ENCODE assay signal across 8 cellular contexts in the genomic region with DNA sequence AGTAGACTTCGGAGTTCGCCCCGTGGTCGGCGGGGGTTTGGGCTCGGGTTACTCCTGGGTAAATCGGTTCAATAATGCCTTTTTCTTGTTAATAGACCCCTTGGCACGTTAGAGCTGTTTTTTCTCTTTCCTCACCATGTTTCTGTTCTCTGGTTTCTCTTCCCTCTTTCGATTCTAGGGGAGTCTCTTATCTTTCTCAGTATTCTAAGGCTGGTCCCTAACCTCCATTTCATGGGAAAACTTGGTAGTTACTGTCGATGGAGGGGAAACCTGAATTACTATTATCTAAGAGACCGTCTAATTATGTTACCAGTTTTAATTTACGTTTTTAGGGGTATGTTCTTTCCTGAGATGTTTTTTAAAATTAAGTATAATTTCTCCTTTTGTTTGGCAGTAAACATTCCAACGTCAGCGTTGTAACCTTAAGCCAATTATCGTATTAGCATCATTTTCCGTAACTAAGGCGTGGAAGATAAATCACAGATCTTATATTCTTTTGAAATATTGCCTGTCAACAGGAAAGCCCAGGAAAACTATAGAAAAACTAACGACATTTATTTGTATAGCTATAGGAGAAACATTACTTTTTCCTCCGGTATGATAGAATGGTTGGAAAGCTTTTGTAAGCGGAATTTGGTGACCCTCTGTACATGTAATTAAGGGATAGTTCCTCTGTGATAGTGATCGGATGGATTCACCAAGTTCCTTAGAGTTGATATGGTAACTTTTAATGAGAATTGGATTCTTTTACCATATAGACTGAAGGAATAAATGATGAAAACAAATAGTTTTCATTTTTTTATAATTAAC. TPM values are rescaled to one million over a fixed set of nuclear protein-coding genes. Genes with fewer than 3 reads are reported as not detected.
A peak's percentile ranks its signal among the peaks of the same experiment; 100 is the strongest.
DNase-seq lines count a peak whose midpoint lies in the region; ATAC-seq and TF ChIP-seq lines count a peak whose summit lies in the region.

No MANE protein-coding gene starts in this region.

- TF ChIP-seq CTCF in 22Rv1 (IDR thresholded peaks at IDR 0.05): no peak
- TF ChIP-seq CTCF in WTC11 (IDR thresholded peaks at IDR 0.05): no peak
- no peak for TF ChIP-seq CTCF in gastrocnemius medialis (IDR thresholded peaks at IDR 0.05 in 4 of 5, conservative IDR thresholded peaks at IDR 0.05 in 1 of 5)

- intact Hi-C loops in left ventricle myocardium superior (cut with micrococcal nuclease) (no loop called here), gastrocnemius medialis (cut with DNase I; ENCODE audit: low total_unique reads) (loop anchor here (2.0 kb wide), 1 partner anchor 126 kb away; a partner anchor contains a TSS)

- CTCF ChIA-PET in WTC11 (lab: Charles Lee): interaction anchor here (0.6 to 1.8 kb wide), 9 partner anchors 8 to 637 kb away, joined by 3 to 13 read pairs (median 5); a partner anchor contains a TSS

- no peaks in the 10 kb centered on the region for H3K9me3 Mint-ChIP-seq in WTC11

- no peaks in the 10 kb centered on the region for H3K36me3 ChIP-seq in gastrocnemius medialis

- peak; percentile 9 for ATAC-seq in GM18858 (IDR thresholded peaks at IDR 0.05; ENCODE audit: unreplicated experiment)
- ATAC-seq in HG03432 (IDR thresholded peaks at IDR 0.05; ENCODE audit: unreplicated experiment): peak; percentile 25
- peak; percentile 39 for ATAC-seq in WTC11
- peak; percentile 3 for ATAC-seq in left ventricle myocardium superior
- ATAC-seq in gastrocnemius medialis: peak; percentile 23 to 39

- peaks cover 27% of the 10 kb centered on the region for H3K4me1 Mint-ChIP-seq in WTC11

- no peak for TF ChIP-seq POLR2A in gastrocnemius medialis (IDR thresholded peaks at IDR 0.05)

- peak overlapping the region; percentile 87 for H3K27ac Mint-ChIP-seq in WTC11

- H3K27me3 Mint-ChIP-seq in WTC11 (ENCODE audit: low read depth): peaks cover 5% of the 10 kb centered on the region; the same call in 1 of the 2 replicates

- H3K4me3 ChIP-seq in gastrocnemius medialis: peak overlapping the region; percentile 67 to 84 (median 77)

- no peak for DNase-seq in WTC11 (ENCODE audit: low spot score)
- no peak for DNase-seq in left ventricle myocardium superior
- no peak for DNase-seq in gastrocnemius medialis
- DNase-seq in NCI-H187 treated with DMSO at 0.1 percent for 48 hours (lab: John Stamatoyannopoulos, UW): no peak
- no peak for DNase-seq in effector CD4-positive, alpha-beta T cell

- H3K4me3 Mint-ChIP-seq in WTC11: peak overlapping the region; percentile 90

- H3K4me1 ChIP-seq in gastrocnemius medialis: peaks cover 21 to 31% of the 10 kb centered on the region in 2 donors

- H3K27ac ChIP-seq in 22Rv1 (peak overlapping the region; percentile 84), gastrocnemius medialis (peak overlapping the region; percentile 90 to 96 (median 94))

- POLR2A ChIA-PET in WTC11 (lab: Charles Lee): interaction anchor here (0.6 to 1.7 kb wide), 14 partner anchors 11 to 166 kb away, joined by 3 to 27 read pairs (median 3); a partner anchor contains a TSS

- peaks cover 10% of the 10 kb centered on the region for H3K36me3 Mint-ChIP-seq in WTC11

- H3K27me3 ChIP-seq in gastrocnemius medialis: no peaks in the 10 kb centered on the region

- in situ Hi-C loops in gastrocnemius medialis (cut with MboI; ENCODE audit: low sequenced_read_pairs in 4 of 4): no loop called here

- no peaks in the 10 kb centered on the region for H3K9me3 ChIP-seq in gastrocnemius medialis

TF ChIP-seq in WTC11, 78 proteins besides CTCF, POLR2A, EP300 and RAD21:
- TF ChIP-seq TP53 (CRISPR knock-in tag; IDR thresholded peaks at IDR 0.05) (no peak), SOX15 (CRISPR knock-in tag; IDR thresholded peaks at IDR 0.05) (0 out of 2 replicates have a peak, but pooled peaks have one; percentile 7), ZNF423 (CRISPR knock-in tag; IDR thresholded peaks at IDR 0.05) (no peak), ZBTB21 (CRISPR knock-in tag; IDR thresholded peaks at IDR 0.05; ENCODE audit: borderline replicate concordance) (no peak)

RNA-seq across cellular contexts. Expression of a gene that starts 0.8 kb away (rescaled TPM):
- total RNA-seq in WTC11 (2021): 47.2 to 49.6 TPM (median 49.2 TPM) in 3 replicates
- total RNA-seq in left ventricle myocardium superior: 13.1 TPM
- 10 to 100 TPM; 10.5 to 23.7 (median 11.3) TPM for total RNA-seq in gastrocnemius medialis

RNA-seq across cellular contexts. Expression of a gene that starts 15.1 kb away (rescaled TPM):
- total RNA-seq in WTC11 (2021) (53.0 to 68.2 TPM (median 55.0 TPM) in 3 replicates), left ventricle myocardium superior (0.27 TPM), gastrocnemius medialis (1 to 10 TPM in 1 of 4 donors, under 1 TPM in 2, not detected in 1; 0.33 to 2.0 (median 0.58) TPM)

Comparison
In these comparisons a context has a peak if more than half of its experiments do, and no peak if none do; other contexts are left out.
1. RNA of a gene that starts 15.1 kb away (total RNA-seq): 53.0 to 68.2 TPM in WTC11; 0.33 to 2.0 TPM in gastrocnemius medialis and 0.27 TPM in left ventricle myocardium superior (single experiment); every median in the first group is over 10 times any median in the second.
2. Peak in every context shown above with its lines, with median percentiles within 50 percentile points of each other: ATAC-seq.